In the genomic region with DNA sequence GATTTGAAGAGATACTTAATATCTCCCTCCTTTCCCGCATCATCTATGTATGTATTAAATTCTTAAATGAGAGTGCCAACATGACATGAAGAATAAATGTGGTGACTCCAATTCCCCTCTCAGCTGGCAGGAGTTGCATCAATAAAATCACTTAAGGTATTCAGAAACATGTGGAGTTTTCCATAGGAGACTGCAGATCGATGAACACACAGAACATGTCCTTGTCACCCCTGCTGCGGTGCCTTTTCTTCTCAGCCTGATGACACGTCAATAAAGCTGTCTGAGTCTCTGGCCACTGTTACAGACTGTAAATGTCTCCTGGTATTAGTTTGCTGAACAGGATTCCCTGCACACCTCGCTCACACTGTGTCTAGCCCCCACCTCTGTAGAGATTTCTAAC, we compare ENCODE assay signal across 14 cellular contexts.
DNase-seq lines count a peak whose midpoint lies in the region; TF ChIP-seq lines count a peak whose summit lies in the region.
"Had no signal": no experiment of that assay in that cellular context is flagged by ENCODE, and none has a peak within 500 bp of the region (broad histone marks: within the 10 kb centered on the region; RNA-seq: fewer than 3 reads in every experiment).

No MANE protein-coding gene starts in this region.

- H4K91ac ChIP-seq in neuronal stem cell (ENCODE audit: low read depth, low read length, poor library complexity), result no peak overlapping the region

- H3K9me3 Mint-ChIP-seq in glutamatergic neuron (ENCODE audit: unreplicated experiment), result no peaks in the 10 kb centered on the region
- H3K9me3 Mint-ChIP-seq: H9 had no signal

- no peak overlapping the region for H3K27ac ChIP-seq in neuronal stem cell (replicated peaks; ENCODE audit: low read length)
- H3K27ac ChIP-seq in effector memory CD4-positive, alpha-beta T cell (ENCODE audit: insufficient read depth, low read length, poor library complexity, severe bottlenecking), result no peak overlapping the region
- H3K27ac ChIP-seq: GM23248 had no signal

- H3K36me3 ChIP-seq in neuronal stem cell (replicated peaks in 1 of 2; ENCODE audit: control insufficient read depth in 2 of 2, insufficient read depth in 2 of 2, low read length in 2 of 2), result no peaks in the 10 kb centered on the region
- H3K36me3 ChIP-seq in effector memory CD4-positive, alpha-beta T cell (ENCODE audit: control insufficient read depth, insufficient read depth, low read length), result no peaks in the 10 kb centered on the region

- H3K18ac ChIP-seq in neuronal stem cell (ENCODE audit: low read length), result no peak overlapping the region

- H3K9me3 ChIP-seq in neuronal stem cell (replicated peaks in 1 of 2; ENCODE audit: control insufficient read depth in 2 of 2, insufficient read depth in 1 of 2, low read depth in 1 of 2, low read length in 2 of 2), result peaks cover 0 to 5% of the 10 kb centered on the region in 2 donors
- H3K9me3 ChIP-seq in effector memory CD4-positive, alpha-beta T cell (ENCODE audit: control insufficient read depth, low read length), result no peaks in the 10 kb centered on the region

- peak overlapping the region; percentile 3 for H2AFZ ChIP-seq in neuronal stem cell (ENCODE audit: low read length)
- H2AFZ ChIP-seq: GM23248 had no signal

- H2AK5ac ChIP-seq in neuronal stem cell (ENCODE audit: low read depth, low read length), result no peak overlapping the region

- H2BK5ac ChIP-seq in neuronal stem cell (ENCODE audit: low read length), result no peak overlapping the region

- H3K27ac Mint-ChIP-seq in glutamatergic neuron (ENCODE audit: unreplicated experiment), result peak overlapping the region; percentile 3
- H3K27ac Mint-ChIP-seq: CD4-positive, alpha-beta memory T cell had no signal

- no peak overlapping the region for H3K4ac ChIP-seq in neuronal stem cell (ENCODE audit: low read length)

- no peaks in the 10 kb centered on the region for H3K36me3 Mint-ChIP-seq in glutamatergic neuron (ENCODE audit: unreplicated experiment)
- H3K36me3 Mint-ChIP-seq: CD4-positive, alpha-beta memory T cell had no signal

- no peak overlapping the region for H3K14ac ChIP-seq in neuronal stem cell (ENCODE audit: low read length)

- H3K9ac ChIP-seq in neuronal stem cell (ENCODE audit: low read depth, low read length, poor library complexity), result no peak overlapping the region
- H3K9ac ChIP-seq: GM23248 had no signal

- H3K27me3 ChIP-seq in neuronal stem cell (ENCODE audit: control insufficient read depth in 3 of 3, insufficient read depth in 3 of 3, low read depth in 1 of 3, low read length in 3 of 3), result no peaks in the 10 kb centered on the region
- H3K27me3 ChIP-seq in effector memory CD4-positive, alpha-beta T cell (replicated peaks; ENCODE audit: control insufficient read depth, insufficient read depth, low read length, poor library complexity, severe bottlenecking), result no peaks in the 10 kb centered on the region

- no CpG with 5 or more reads among the region's 5 CpGs for WGBS in neuronal stem cell (ENCODE audit: extremely low coverage in 2 of 2, insufficient read length in 2 of 2, insufficient replicate concordance in 1 of 2), 2 donors

- DNase-seq in NCI-H146 treated with DMSO at 0.1 percent for 48 hours (lab: John Stamatoyannopoulos, UW; ENCODE audit: unreplicated experiment) (peak; percentile 36), glutamatergic neuron (no peak), neuronal stem cell (ENCODE audit: low spot score) (no peak), DMS114 treated with DMSO at 0.1 percent for 48 hours (lab: John Stamatoyannopoulos, UW; ENCODE audit: unreplicated experiment) (no peak), islet precursor cell (no peak)
- no peak for DNase-seq in effector memory CD4-positive, alpha-beta T cell
- DNase-seq: C1 segment of cervical spinal cord; Calu3; CD4-positive, alpha-beta memory T cell; COR-L47; DMS153; DND-41; GM23248; H9 had no signal

- H3K23ac ChIP-seq in neuronal stem cell (ENCODE audit: low read depth, low read length, poor library complexity), result no peak overlapping the region

- no peak overlapping the region for H2BK15ac ChIP-seq in neuronal stem cell (ENCODE audit: low read length)

- no peak overlapping the region for H2BK12ac ChIP-seq in neuronal stem cell (ENCODE audit: low read length)

- H3K27me3 Mint-ChIP-seq in glutamatergic neuron (ENCODE audit: unreplicated experiment), result peaks cover 5% of the 10 kb centered on the region
- H3K27me3 Mint-ChIP-seq: CD4-positive, alpha-beta memory T cell had no signal

- no peak overlapping the region for H4K8ac ChIP-seq in neuronal stem cell (ENCODE audit: low read depth, low read length)

- H3K4me2 ChIP-seq in neuronal stem cell (ENCODE audit: insufficient read depth, low read length, poor library complexity, severe bottlenecking), result no peak overlapping the region

- no peak overlapping the region for H2BK120ac ChIP-seq in neuronal stem cell (ENCODE audit: low read depth, low read length)

- H3K4me3 Mint-ChIP-seq in glutamatergic neuron (ENCODE audit: unreplicated experiment), result no peak overlapping the region
- H3K4me3 Mint-ChIP-seq: CD4-positive, alpha-beta memory T cell; H9 had no signal

- peaks cover 9% of the 10 kb centered on the region for H3K4me1 Mint-ChIP-seq in glutamatergic neuron (ENCODE audit: low read depth, unreplicated experiment)
- H3K4me1 Mint-ChIP-seq: CD4-positive, alpha-beta memory T cell had no signal

- no peak for TF ChIP-seq CTCF in glutamatergic neuron (IDR thresholded peaks at IDR 0.05; ENCODE audit: partially characterized antibody, unreplicated experiment)

- peaks cover 1 to 27% of the 10 kb centered on the region in 2 donors for H3K4me1 ChIP-seq in neuronal stem cell (ENCODE audit: control insufficient read depth in 2 of 2, insufficient read depth in 1 of 2, low read depth in 1 of 2, low read length in 2 of 2)
- no peaks in the 10 kb centered on the region for H3K4me1 ChIP-seq in effector memory CD4-positive, alpha-beta T cell (ENCODE audit: control insufficient read depth, insufficient read depth, low read length, poor library complexity, severe bottlenecking)

- H3K79me1 ChIP-seq in neuronal stem cell (ENCODE audit: low read depth, low read length), result no peaks in the 10 kb centered on the region

- H3K4me3 ChIP-seq in neuronal stem cell (ENCODE audit: low read length in 2 of 2), result no peak overlapping the region
- no peak overlapping the region for H3K4me3 ChIP-seq in effector memory CD4-positive, alpha-beta T cell (ENCODE audit: insufficient read depth, low read depth, low read length, poor library complexity, severe bottlenecking)
- H3K4me3 ChIP-seq: GM23248 had no signal
